In the genomic region with DNA sequence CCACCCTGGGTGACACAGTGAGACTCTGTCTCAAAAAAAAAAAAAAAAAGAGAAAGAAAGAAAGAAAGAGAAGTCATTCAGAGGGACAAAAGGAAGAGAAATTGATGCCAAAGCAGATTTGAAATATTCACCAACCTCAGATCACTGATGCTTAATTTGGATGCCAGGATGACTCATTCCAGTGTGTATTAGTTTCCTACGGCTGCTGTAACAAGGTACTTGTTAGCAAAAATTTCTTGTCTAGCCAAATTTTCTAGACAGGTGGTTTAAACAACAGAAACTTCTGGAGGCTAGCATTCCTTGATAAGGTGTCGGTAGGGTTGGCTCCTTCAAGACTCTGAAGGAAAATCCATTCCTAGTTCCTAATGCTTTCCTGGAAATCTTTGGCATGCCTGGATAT, we compare ENCODE assay signal across 12 cellular contexts. TPM values are rescaled to one million over a fixed set of nuclear protein-coding genes. Genes with fewer than 3 reads are reported as not detected.
"Had no signal": no experiment of that assay in that cellular context is flagged by ENCODE, and none has a peak within 500 bp of the region (broad histone marks: within the 10 kb centered on the region; RNA-seq: fewer than 3 reads in every experiment).

No MANE protein-coding gene starts in this region.

- FAIRE-seq: H1, H54 had no signal

- H3K9ac ChIP-seq: GM23248 had no signal

- H2AFZ ChIP-seq: GM23248, GM23338 had no signal

- H3K9me3 ChIP-seq: HAP-1 had no signal

- DNase-seq: GM23248, GOT3, H7, H9, HCEC 1CT, HFFc6 had no signal

- H3K4me1 ChIP-seq: HAP-1 had no signal

- H3K27ac ChIP-seq: GM23248 had no signal

- H3K36me3 ChIP-seq: HAP-1 had no signal

- ATAC-seq: GM23338, HCT116 had no signal

- H3K4me3 ChIP-seq: GM23248, GM23338, HAP-1 had no signal

- H3K4me2 ChIP-seq: GM23338 had no signal

RNA-seq across cellular contexts. Expression of a gene that starts 42.1 kb away (rescaled TPM):
- total RNA-seq: GM23248, H1, H4, H9 had no signal
- polyA plus RNA-seq: GM23248, GM23338 had no signal
